ENCODE assay signal across 16 cellular contexts in the genomic region with DNA sequence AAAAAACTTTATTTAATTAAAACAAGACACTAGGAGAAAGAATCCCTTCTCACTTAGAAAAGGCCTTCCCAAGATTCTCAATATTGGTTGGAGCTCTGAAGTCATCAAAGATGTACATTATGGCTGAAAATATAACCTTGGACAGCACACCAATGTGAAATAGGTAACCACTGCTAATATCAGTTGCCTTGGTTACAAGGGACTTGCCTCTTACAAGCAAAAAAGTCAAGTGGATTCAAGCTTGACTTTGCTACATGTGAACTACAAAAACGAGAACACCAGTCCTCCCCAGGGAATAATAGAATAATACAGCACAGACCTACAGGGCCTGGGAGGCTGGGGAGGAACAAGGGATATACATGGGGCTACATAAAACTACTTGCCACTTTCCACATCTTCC. TPM values are rescaled to one million over a fixed set of nuclear protein-coding genes. Genes with fewer than 3 reads are reported as not detected.
DNase-seq lines count a peak whose midpoint lies in the region; ATAC-seq and TF ChIP-seq lines count a peak whose summit lies in the region.
"Had no signal": no experiment of that assay in that cellular context is flagged by ENCODE, and none has a peak within 500 bp of the region (broad histone marks: within the 10 kb centered on the region; RNA-seq: fewer than 3 reads in every experiment).

No MANE protein-coding gene starts in this region.

- DNase-seq in NCI-H2107 treated with DMSO at 0.1 percent for 48 hours (lab: John Stamatoyannopoulos, UW; ENCODE audit: unreplicated experiment): peak; percentile 49
- DNase-seq in progenitor cell of endocrine pancreas (ENCODE audit: low spot score, unreplicated experiment): no peak
- no peak for DNase-seq in cortex of kidney (lab: John Stamatoyannopoulos, UW)
- no peak for DNase-seq in HPDE6-E6E7 (ENCODE audit: extremely low spot score)
- DNase-seq in NCI-H2029 treated with DMSO at 0.1 percent for 48 hours (lab: John Stamatoyannopoulos, UW): no peak
- DNase-seq: BE2C, GF-D8, left ventricle myocardium superior, NCI-H1436 treated with DMSO at 0.1 percent for 48 hours, right lobe of liver had no signal

- no peaks in the 10 kb centered on the region for H3K27me3 Mint-ChIP-seq in progenitor cell of endocrine pancreas
- H3K27me3 Mint-ChIP-seq: central memory CD8-positive, alpha-beta T cell had no signal

- no peaks in the 10 kb centered on the region for H3K9me3 Mint-ChIP-seq in progenitor cell of endocrine pancreas (ENCODE audit: low read depth)
- H3K9me3 Mint-ChIP-seq: central memory CD8-positive, alpha-beta T cell; natural killer cell treated with Interleukin-12 subunit alpha and Interleukin-12 subunit beta and Interleukin-15 and Interleukin-18, amount 100 ng/mL, for 72 hours had no signal

- no peak overlapping the region for H3K27ac Mint-ChIP-seq in progenitor cell of endocrine pancreas
- H3K27ac Mint-ChIP-seq: activated naive CD8-positive, alpha-beta T cell; natural killer cell treated with Interleukin-12 subunit alpha and Interleukin-12 subunit beta and Interleukin-15 and Interleukin-18, amount 100 ng/mL, for 72 hours had no signal

- no peaks in the 10 kb centered on the region for H3K36me3 Mint-ChIP-seq in progenitor cell of endocrine pancreas (ENCODE audit: insufficient read depth)
- H3K36me3 Mint-ChIP-seq: natural killer cell treated with Interleukin-12 subunit alpha and Interleukin-12 subunit beta and Interleukin-15 and Interleukin-18, amount 100 ng/mL, for 72 hours had no signal

- no peak overlapping the region for H3K4me3 Mint-ChIP-seq in progenitor cell of endocrine pancreas (ENCODE audit: low read depth)
- H3K4me3 Mint-ChIP-seq: activated naive CD8-positive, alpha-beta T cell; central memory CD8-positive, alpha-beta T cell; natural killer cell treated with Interleukin-12 subunit alpha and Interleukin-12 subunit beta and Interleukin-15 and Interleukin-18, amount 100 ng/mL, for 72 hours had no signal

- no peaks in the 10 kb centered on the region for H3K4me1 Mint-ChIP-seq in progenitor cell of endocrine pancreas (ENCODE audit: low read depth)
- H3K4me1 Mint-ChIP-seq: central memory CD8-positive, alpha-beta T cell had no signal

- ATAC-seq in GM18499 (IDR thresholded peaks at IDR 0.05; ENCODE audit: insufficient read depth, unreplicated experiment) (peak; percentile 85), GM21367 (IDR thresholded peaks at IDR 0.05; ENCODE audit: unreplicated experiment) (peak; percentile 42), HG03066 (IDR thresholded peaks at IDR 0.05; ENCODE audit: low read depth, unreplicated experiment) (peak; percentile 67)
- ATAC-seq: left ventricle myocardium superior; natural killer cell treated with Interleukin-12 subunit alpha and Interleukin-12 subunit beta and Interleukin-15 and Interleukin-18, amount 100 ng/mL, for 72 hours had no signal

- TF ChIP-seq CTCF in progenitor cell of endocrine pancreas (IDR thresholded peaks at IDR 0.05; ENCODE audit: unreplicated experiment): no peak

RNA-seq across cellular contexts. Expression of gene NABP1, which starts 46.1 kb away (rescaled TPM):
- 6.4 TPM in 2 replicates for total RNA-seq in progenitor cell of endocrine pancreas
